8 cellular contexts compared by ENCODE assay signal in the genomic region with DNA sequence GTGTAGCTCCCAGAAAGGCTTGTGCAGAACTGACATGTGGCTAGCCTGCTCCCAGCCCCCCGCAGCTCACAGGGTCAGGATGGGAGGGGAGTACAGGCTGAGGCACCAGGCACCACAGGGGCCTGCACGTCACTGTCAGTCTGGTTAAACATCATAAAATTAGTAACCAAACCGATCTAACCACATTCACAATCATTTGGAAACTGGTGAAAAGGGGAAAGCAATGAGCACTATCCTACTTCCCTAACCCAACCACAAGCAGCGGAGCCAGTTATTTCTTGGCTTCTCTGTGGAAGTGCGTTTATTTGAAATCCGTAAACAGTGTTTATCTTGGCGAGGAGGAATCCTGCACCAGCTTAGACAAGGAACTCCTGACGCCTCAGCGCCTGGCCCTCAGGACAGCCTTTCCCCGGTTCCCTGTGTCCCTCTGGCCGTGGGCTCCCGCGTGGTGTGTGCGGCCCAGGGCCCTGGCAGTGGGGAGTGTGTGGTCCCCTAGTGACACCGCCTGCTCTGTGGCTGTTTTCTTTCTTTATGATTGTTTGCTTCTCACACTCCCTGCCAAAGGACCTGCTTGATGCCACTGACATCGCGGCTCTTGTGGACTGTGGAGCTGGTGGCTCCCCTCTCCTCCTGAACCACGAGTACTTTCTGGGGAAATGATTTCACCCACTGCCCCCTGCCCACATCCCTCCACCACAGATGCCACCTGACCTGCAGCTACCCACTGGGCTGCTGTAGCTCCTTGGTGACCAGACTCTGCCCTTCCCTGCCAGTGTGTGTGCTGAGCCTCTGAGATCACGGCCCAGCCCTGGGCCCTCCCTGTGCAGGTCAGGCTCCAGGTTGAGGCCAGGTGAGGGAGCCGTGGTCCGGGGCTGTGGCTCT. TPM values are rescaled to one million over a fixed set of nuclear protein-coding genes. Genes with fewer than 3 reads are reported as not detected.
DNase-seq lines count a peak whose midpoint lies in the region; ATAC-seq and TF ChIP-seq lines count a peak whose summit lies in the region.

No MANE protein-coding gene starts in this region.

- no peaks in the 10 kb centered on the region for H3K9me3 ChIP-seq in stomach smooth muscle (ENCODE audit: control insufficient read depth in 2 of 2, low read length in 2 of 2)

- peak overlapping the region; percentile 35 for H3K4me3 Mint-ChIP-seq in activated T-helper 2 cell treated with anti-CD3 and anti-CD28 coated beads, Interferon-gamma antibody, Interleukin-2, Interleukin-4, amounts not matched to agents 10 μg/mL and 5 μg/mL and 100 μg/mL, durations not matched to agents 14 hours and 24 hours and 36 hours (ENCODE audit: low read depth)

- H3K9me3 Mint-ChIP-seq in activated T-helper 2 cell treated with anti-CD3 and anti-CD28 coated beads, Interferon-gamma antibody, Interleukin-2, Interleukin-4, amounts not matched to agents 10 μg/mL and 5 μg/mL and 100 μg/mL, durations not matched to agents 14 hours and 24 hours and 36 hours = no peaks in the 10 kb centered on the region

- H3K36me3 Mint-ChIP-seq in activated T-helper 2 cell treated with anti-CD3 and anti-CD28 coated beads, Interferon-gamma antibody, Interleukin-2, Interleukin-4, amounts not matched to agents 10 μg/mL and 5 μg/mL and 100 μg/mL, durations not matched to agents 14 hours and 24 hours and 36 hours (ENCODE audit: low read depth) = no peaks in the 10 kb centered on the region

- DNase-seq in G401 (ENCODE audit: low spot score) (peak; percentile 60), HL-60 (ENCODE audit: low read depth in 1 of 2, low spot score in 1 of 2) (peak; percentile 76 to 85), kidney epithelial cell (ENCODE audit: low read depth) (peak; percentile 38), COLO668 (lab: John Stamatoyannopoulos, UW; ENCODE audit: unreplicated experiment) (no peak)
- peak; percentile 19 for DNase-seq in activated T-helper 2 cell treated with anti-CD3 and anti-CD28 coated beads, Interferon-gamma antibody, Interleukin-2, Interleukin-4, amounts not matched to agents 10 μg/mL and 5 μg/mL and 100 μg/mL, durations not matched to agents 14 hours and 24 hours and 36 hours (ENCODE audit: low spot score)

- intact Hi-C loops in activated T-helper 2 cell treated with anti-CD3 and anti-CD28 coated beads, Interferon-gamma antibody, Interleukin-2, Interleukin-4, amounts not matched to agents 10 μg/mL and 5 μg/mL and 100 μg/mL, durations not matched to agents 14 hours and 24 hours and 36 hours (cut with micrococcal nuclease) = loop anchor here (1.0 kb wide), 3 partner anchors 13 to 41 kb away; a partner anchor contains a TSS

- peak; percentile 31 for ATAC-seq in GM19467 (IDR thresholded peaks at IDR 0.05; ENCODE audit: unreplicated experiment)
- ATAC-seq in GM19035 (IDR thresholded peaks at IDR 0.05; ENCODE audit: unreplicated experiment) = no peak

- peaks cover 16% of the 10 kb centered on the region for H3K27me3 Mint-ChIP-seq in activated T-helper 2 cell treated with anti-CD3 and anti-CD28 coated beads, Interferon-gamma antibody, Interleukin-2, Interleukin-4, amounts not matched to agents 10 μg/mL and 5 μg/mL and 100 μg/mL, durations not matched to agents 14 hours and 24 hours and 36 hours (ENCODE audit: low read depth)

- in situ Hi-C loops in G401 (cut with HindIII; ENCODE audit: low sequenced_read_pairs) = no loop called here

- H3K9ac ChIP-seq in stomach smooth muscle (ENCODE audit: low read length in 2 of 2) = peak overlapping the region; percentile 7 to 13

- H3K36me3 ChIP-seq in kidney epithelial cell (ENCODE audit: control insufficient read depth, insufficient read depth, low read length) (no peaks in the 10 kb centered on the region), stomach smooth muscle (ENCODE audit: control insufficient read depth in 2 of 2, insufficient read depth in 2 of 2, low read length in 2 of 2) (no peaks in the 10 kb centered on the region)

- peak overlapping the region; percentile 21 for H3K27ac Mint-ChIP-seq in activated T-helper 2 cell treated with anti-CD3 and anti-CD28 coated beads, Interferon-gamma antibody, Interleukin-2, Interleukin-4, amounts not matched to agents 10 μg/mL and 5 μg/mL and 100 μg/mL, durations not matched to agents 14 hours and 24 hours and 36 hours

- H3K27ac ChIP-seq in HL-60 (replicated peaks) (peak overlapping the region; percentile 59), stomach smooth muscle (ENCODE audit: low read length) (peak overlapping the region; percentile 74)

- H3K4me1 ChIP-seq in stomach smooth muscle (ENCODE audit: control insufficient read depth, insufficient read depth, low read length) = peaks cover 78% of the 10 kb centered on the region

- TF ChIP-seq CTCF in HL-60 (IDR thresholded peaks at IDR 0.05; ENCODE audit: insufficient read depth, low read length) (no peak), kidney epithelial cell (IDR thresholded peaks at IDR 0.05; ENCODE audit: insufficient read depth, low read length, poor library complexity, severe bottlenecking) (no peak)

- peaks cover 15% of the 10 kb centered on the region for H3K4me1 Mint-ChIP-seq in activated T-helper 2 cell treated with anti-CD3 and anti-CD28 coated beads, Interferon-gamma antibody, Interleukin-2, Interleukin-4, amounts not matched to agents 10 μg/mL and 5 μg/mL and 100 μg/mL, durations not matched to agents 14 hours and 24 hours and 36 hours (ENCODE audit: low read depth)

- H3K4me3 ChIP-seq in HL-60 (replicated peaks; ENCODE audit: insufficient read depth, low read length) = peak overlapping the region; percentile 11; the same call in 1 of the 2 replicates
- H3K4me3 ChIP-seq in kidney epithelial cell (ENCODE audit: low read depth, low read length) = no peak overlapping the region
- H3K4me3 ChIP-seq in stomach smooth muscle (ENCODE audit: low read length in 2 of 2) = peak overlapping the region; percentile 21 to 62

- H3K27me3 ChIP-seq in HL-60 (ENCODE audit: insufficient read depth, poor library complexity, severe bottlenecking) (no peaks in the 10 kb centered on the region), kidney epithelial cell (ENCODE audit: control insufficient read depth, insufficient read depth, low read length) (peaks cover 8% of the 10 kb centered on the region), stomach smooth muscle (ENCODE audit: control insufficient read depth in 1 of 2, insufficient read depth in 2 of 2, low read length in 2 of 2) (no peaks in the 10 kb centered on the region)

RNA-seq across cellular contexts. Expression of a gene that starts 38.0 kb away (rescaled TPM):
- 22.8 and 44.3 TPM in 2 replicates for total RNA-seq in G401 (2014; rRNA removed; shearing (Covaris generic))
- total RNA-seq in activated T-helper 2 cell treated with anti-CD3 and anti-CD28 coated beads, Interferon-gamma antibody, Interleukin-2, Interleukin-4, amounts not matched to agents 10 μg/mL and 5 μg/mL and 100 μg/mL, durations not matched to agents 14 hours and 24 hours and 36 hours = 13.0 and 13.8 TPM in 2 replicates
- total RNA-seq in kidney epithelial cell = 45.1 and 47.7 TPM in 2 replicates
